Comparison of ENCODE assay signal across 1 cellular context in the genomic region with DNA sequence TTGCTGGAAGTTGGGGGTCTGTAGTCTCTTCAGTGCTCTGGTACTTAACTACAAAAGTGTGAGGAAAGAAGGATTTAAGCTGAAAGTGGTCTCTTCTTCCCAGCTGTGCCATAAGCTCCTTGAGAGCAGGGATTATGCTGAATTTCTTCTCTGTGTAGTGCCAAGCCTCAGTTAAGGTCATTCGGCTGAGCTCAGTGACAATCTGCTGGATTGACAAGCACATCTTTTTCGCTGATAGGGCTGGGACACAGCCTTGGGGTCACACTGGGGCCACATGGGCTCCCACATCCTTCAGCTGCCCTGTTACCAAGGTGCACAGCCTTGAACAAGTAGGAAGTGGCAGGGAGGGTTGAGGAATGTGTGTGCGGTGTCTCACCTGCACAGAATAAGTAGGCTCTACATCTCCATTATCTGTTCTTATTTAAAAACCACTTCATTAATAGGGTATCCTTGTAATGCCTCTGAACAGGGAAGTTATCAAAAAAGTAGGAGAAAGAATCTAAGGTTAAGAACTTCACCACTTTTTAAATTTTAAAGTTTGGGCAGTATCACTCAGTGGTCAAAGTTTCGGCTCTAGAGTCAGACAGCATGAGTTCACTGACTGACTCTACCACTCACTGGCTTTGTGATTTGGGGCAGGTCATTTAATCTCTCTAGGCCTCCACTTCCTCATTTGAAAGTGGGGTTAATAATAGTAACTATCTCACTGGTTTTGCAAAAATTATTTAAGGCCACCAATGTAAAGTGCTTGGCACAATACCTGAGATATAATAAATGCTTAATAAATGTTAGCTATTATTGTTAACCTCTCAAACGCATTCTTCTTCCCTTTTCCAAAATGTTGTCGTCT.
TF ChIP-seq lines count a peak whose summit lies in the region.

No MANE protein-coding gene starts in this region.

TF ChIP-seq in HepG2, 621 proteins besides CTCF, POLR2A, EP300 and RAD21:
- TF ChIP-seq ERF (CRISPR knock-in tag; IDR thresholded peaks at IDR 0.05), result no peak
- TF ChIP-seq CC2D1A (CRISPR knock-in tag; IDR thresholded peaks at IDR 0.05), result no peak
- no peak for TF ChIP-seq KAT7 (CRISPR knock-in tag; IDR thresholded peaks at IDR 0.05; ENCODE audit: borderline replicate concordance)
- TF ChIP-seq TAF1 (CRISPR knock-in tag; IDR thresholded peaks at IDR 0.05), result no peak
- TF ChIP-seq PRPF4 (IDR thresholded peaks at IDR 0.05; ENCODE audit: low read depth, low read length, poor library complexity, severe bottlenecking), result no peak
- no peak for TF ChIP-seq SIN3B (IDR thresholded peaks at IDR 0.05; ENCODE audit: low read length)
- TF ChIP-seq, protein P1, sequence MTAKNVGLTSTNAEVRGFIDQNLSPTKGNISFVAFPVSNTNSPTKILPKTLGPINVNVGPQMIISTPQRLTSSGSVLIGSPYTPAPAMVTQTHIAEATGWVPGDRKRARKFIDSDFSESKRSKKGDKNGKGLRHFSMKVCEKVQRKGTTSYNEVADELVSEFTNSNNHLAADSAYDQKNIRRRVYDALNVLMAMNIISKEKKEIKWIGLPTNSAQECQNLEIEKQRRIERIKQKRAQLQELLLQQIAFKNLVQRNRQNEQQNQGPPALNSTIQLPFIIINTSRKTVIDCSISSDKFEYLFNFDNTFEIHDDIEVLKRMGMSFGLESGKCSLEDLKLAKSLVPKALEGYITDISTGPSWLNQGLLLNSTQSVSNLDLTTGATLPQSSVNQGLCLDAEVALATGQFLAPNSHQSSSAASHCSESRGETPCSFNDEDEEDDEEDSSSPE (CRISPR knock-in tag; IDR thresholded peaks at IDR 0.05), result no peak
- TF ChIP-seq ZNF224 (CRISPR knock-in tag; IDR thresholded peaks at IDR 0.05), result no peak
- TF ChIP-seq ZNF720 (CRISPR knock-in tag; IDR thresholded peaks at IDR 0.05), result no peak
- TF ChIP-seq ZNF138 (CRISPR knock-in tag; IDR thresholded peaks at IDR 0.05; ENCODE audit: low read depth), result no peak
